Comparison of ENCODE assay signal across 9 cellular contexts in genomic region chr22:24803064-24803542, GRCh38. TPM values are rescaled to one million over a fixed set of nuclear protein-coding genes. Genes with fewer than 3 reads are reported as not detected.
A peak's percentile ranks its signal among the peaks of the same experiment; 100 is the strongest.
DNase-seq lines count a peak whose midpoint lies in the region; ATAC-seq and TF ChIP-seq lines count a peak whose summit lies in the region.
"Had no signal": no experiment of that assay in that cellular context is flagged by ENCODE, and none has a peak within 500 bp of the region (broad histone marks: within the 10 kb centered on the region; RNA-seq: fewer than 3 reads in every experiment).

No MANE protein-coding gene starts in this region.

- no peak overlapping the region for H3K27ac ChIP-seq in OCI-LY1 (ENCODE audit: low read depth, low read length, poor library complexity, severe bottlenecking)

- no peak overlapping the region for H3K4me3 ChIP-seq in OCI-LY1 (ENCODE audit: low read depth, low read length, poor library complexity, severe bottlenecking)

- no peak for ATAC-seq in GM21390 (IDR thresholded peaks at IDR 0.05; ENCODE audit: unreplicated experiment)

- no peaks in the 10 kb centered on the region for H3K9me3 ChIP-seq in OCI-LY1 (ENCODE audit: low read length)

- H3K4me1 ChIP-seq in OCI-LY1 (ENCODE audit: insufficient read depth, low read length, severe bottlenecking) = peaks cover 9% of the 10 kb centered on the region

- no peaks in the 10 kb centered on the region for H3K9me2 ChIP-seq in OCI-LY1 (ENCODE audit: low read depth, low read length)

- peak; percentile 91 for TF ChIP-seq CTCF in OCI-LY1 (IDR thresholded peaks at IDR 0.05; ENCODE audit: low read length)
- peak; percentile 95 for TF ChIP-seq CTCF in glutamatergic neuron (IDR thresholded peaks at IDR 0.05; ENCODE audit: partially characterized antibody, unreplicated experiment)

- no peaks in the 10 kb centered on the region for H3K36me3 ChIP-seq in OCI-LY1 (ENCODE audit: insufficient read depth, low read length)

- no peaks in the 10 kb centered on the region for H3K4me1 Mint-ChIP-seq in glutamatergic neuron (ENCODE audit: low read depth, unreplicated experiment)

- no peaks in the 10 kb centered on the region for H4K20me1 ChIP-seq in OCI-LY1 (ENCODE audit: insufficient read depth, low read length)

- no peaks in the 10 kb centered on the region for H3K79me2 ChIP-seq in OCI-LY1 (ENCODE audit: insufficient read depth, low read length)

- no peak overlapping the region for H2AFZ ChIP-seq in OCI-LY1 (ENCODE audit: low read length)

- H3F3A ChIP-seq in OCI-LY1 (ENCODE audit: insufficient read depth, low read length) = no peaks in the 10 kb centered on the region

- peak; percentile 44 to 54 for DNase-seq in SHP77 (lab: John Stamatoyannopoulos, UW)
- DNase-seq in SHP77 treated with DMSO at 0.1 percent for 48 hours (lab: John Stamatoyannopoulos, UW) = no peak
- peak; percentile 20 to 30 for DNase-seq in activated T-helper 1 cell treated with anti-CD3 and anti-CD28 coated beads, Interleukin-2, amount 50 U/mL, for 16 hours (ENCODE audit: low read depth in 1 of 2, low spot score in 1 of 2)
- peak; percentile 83 for DNase-seq in glutamatergic neuron
- DNase-seq in renal cortical epithelial cell (ENCODE audit: low read depth) = peak; percentile 23
- no peak for DNase-seq in posterior vena cava (ENCODE audit: low spot score)

- no peaks in the 10 kb centered on the region for H3K27me3 ChIP-seq in OCI-LY1 (ENCODE audit: insufficient read depth, low read length)

- no peaks in the 10 kb centered on the region for H3K36me3 Mint-ChIP-seq in glutamatergic neuron (ENCODE audit: unreplicated experiment)

- H3K27ac Mint-ChIP-seq in glutamatergic neuron (ENCODE audit: unreplicated experiment) = no peak overlapping the region

- no peak overlapping the region for H3K4me3 Mint-ChIP-seq in glutamatergic neuron (ENCODE audit: unreplicated experiment)

- H3K9ac ChIP-seq in OCI-LY1 (ENCODE audit: low read length) = no peak overlapping the region

- peaks cover 1% of the 10 kb centered on the region for H3K27me3 Mint-ChIP-seq in glutamatergic neuron (ENCODE audit: unreplicated experiment)

- intact Hi-C loops in posterior vena cava (cut with DNase I) = no loop called here

- H3K4me2 ChIP-seq in OCI-LY1 (ENCODE audit: low read length) = no peak overlapping the region

- H3K9me3 Mint-ChIP-seq in glutamatergic neuron (ENCODE audit: unreplicated experiment) = no peaks in the 10 kb centered on the region

RNA-seq across cellular contexts. Expression of gene SGSM1, which starts 2.9 kb away (rescaled TPM):
- total RNA-seq in glutamatergic neuron (ENCODE audit: unreplicated experiment) (1.2 TPM), renal cortical epithelial cell (not detected in 2 replicates), posterior vena cava (1 to 10 TPM; 1.4 to 1.9 TPM)

RNA-seq across cellular contexts. Expression of gene PIWIL3, which starts 28.6 kb away (rescaled TPM):
- total RNA-seq in glutamatergic neuron (ENCODE audit: unreplicated experiment) (not detected), renal cortical epithelial cell (not detected in 2 replicates), posterior vena cava (not detected)
- total RNA-seq: mononuclear cell had no signal

Comparison
In these comparisons a context has a peak if more than half of its experiments do, and no peak if none do; other contexts are left out.
1. DNase-seq: peak in SHP77 (2 of 2), activated T-helper 1 cell treated with anti-CD3 and anti-CD28 coated beads, Interleukin-2, amount 50 U/mL, for 16 hours (2 of 2), glutamatergic neuron (single experiment) and renal cortical epithelial cell (single experiment); none in SHP77 treated with DMSO at 0.1 percent for 48 hours (single experiment) and posterior vena cava (single experiment).